ENCODE assay signal across 8 cellular contexts in the genomic region with DNA sequence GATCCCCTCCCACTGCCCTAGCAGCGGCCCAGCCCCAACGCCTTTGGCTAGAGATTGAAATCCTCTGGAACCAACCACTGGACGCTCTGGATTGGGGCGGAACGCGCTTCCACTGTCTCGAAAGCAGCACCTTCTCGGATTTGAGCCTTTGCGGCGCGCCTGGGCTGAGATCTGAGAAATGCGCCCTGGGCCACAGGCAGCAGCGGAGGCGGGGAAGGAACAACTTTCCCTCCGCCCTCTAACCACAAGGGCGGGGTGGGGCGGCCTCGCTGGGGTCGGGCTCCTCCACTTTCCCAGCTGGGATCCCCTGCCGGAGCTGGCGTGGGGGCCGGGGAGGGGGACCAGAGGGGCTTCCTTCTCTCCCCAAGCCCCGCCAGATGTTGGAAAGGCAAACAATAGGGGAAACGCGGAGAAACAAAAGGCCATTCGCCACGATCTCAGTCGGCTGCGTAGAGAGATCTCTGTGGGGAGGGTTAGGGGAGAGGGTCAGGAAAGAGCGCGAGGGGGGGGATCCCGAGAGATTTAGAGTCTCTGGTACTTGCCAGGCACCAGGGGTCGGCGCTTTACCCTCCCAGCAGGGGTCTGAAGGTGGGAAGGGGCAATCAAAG. TPM values are rescaled to one million over a fixed set of nuclear protein-coding genes. Genes with fewer than 3 reads are reported as not detected.
A peak's percentile ranks its signal among the peaks of the same experiment; 100 is the strongest.
DNase-seq lines count a peak whose midpoint lies in the region; ATAC-seq and TF ChIP-seq lines count a peak whose summit lies in the region.

No MANE protein-coding gene starts in this region.

- H3K9me3 Mint-ChIP-seq in CD4-positive, alpha-beta memory T cell = no peaks in the 10 kb centered on the region
- H3K9me3 Mint-ChIP-seq in endodermal cell = no peaks in the 10 kb centered on the region

- peaks cover 3 to 8% (median 5%) of the 10 kb centered on the region in 4 donors for H3K4me1 Mint-ChIP-seq in CD4-positive, alpha-beta memory T cell
- peaks cover 6% of the 10 kb centered on the region for H3K4me1 Mint-ChIP-seq in endodermal cell

- H2BK120ac ChIP-seq in mesenchymal stem cell (ENCODE audit: low read depth, low read length) = no peak overlapping the region

- H2BK12ac ChIP-seq in mesenchymal stem cell (ENCODE audit: low read length in 2 of 2) = peak overlapping the region in 1 of 2 experiments; percentile 54

- H3K36me3 ChIP-seq in CD4-positive, alpha-beta memory T cell (ENCODE audit: insufficient read depth, low read length) = no peaks in the 10 kb centered on the region
- H3K36me3 ChIP-seq in endodermal cell (ENCODE audit: control insufficient read depth, insufficient read depth, low read length) (no peaks in the 10 kb centered on the region), mesenchymal stem cell (ENCODE audit: control insufficient read depth in 1 of 2, insufficient read depth in 2 of 2, low read depth in 1 of 2, low read length in 2 of 2) (peaks cover 0 to 3% of the 10 kb centered on the region in 2 experiments)

- no peak overlapping the region for H2BK5ac ChIP-seq in mesenchymal stem cell (ENCODE audit: low read depth, low read length, poor library complexity, severe bottlenecking)

- CTCF ChIA-PET in CD4-positive, alpha-beta memory T cell (lab: Charles Lee; ENCODE audit: partially characterized antibody) = interaction anchor here (1.1 to 1.7 kb wide), 2 partner anchors 39 to 44 kb away, joined by 5 to 7 read pairs; a partner anchor contains a TSS

- H3K36me3 Mint-ChIP-seq in CD4-positive, alpha-beta memory T cell = no peaks in the 10 kb centered on the region
- H3K36me3 Mint-ChIP-seq in endodermal cell (ENCODE audit: low read depth) = no peaks in the 10 kb centered on the region

- peak overlapping the region in 5 of 7 donors; percentile 63 to 90 (median 71) for H3K27ac Mint-ChIP-seq in CD4-positive, alpha-beta memory T cell
- H3K27ac Mint-ChIP-seq in endodermal cell = peak overlapping the region; percentile 82

- H2BK15ac ChIP-seq in mesenchymal stem cell (ENCODE audit: low read depth, poor library complexity, severe bottlenecking) = peak overlapping the region; percentile 19

- ATAC-seq in GM21423 (IDR thresholded peaks at IDR 0.05; ENCODE audit: unreplicated experiment) = peak; percentile 54

- H3K18ac ChIP-seq in mesenchymal stem cell (ENCODE audit: low read depth in 1 of 2, low read length in 2 of 2) = peak overlapping the region in 1 of 2 experiments; percentile 84

- H4K8ac ChIP-seq in mesenchymal stem cell (ENCODE audit: low read length) = no peak overlapping the region

- peaks cover 3% of the 10 kb centered on the region for H3K4me1 ChIP-seq in CD4-positive, alpha-beta memory T cell (ENCODE audit: insufficient read depth, low read length)
- H3K4me1 ChIP-seq in endodermal cell (ENCODE audit: control insufficient read depth, insufficient read depth, low read length) = peaks cover 4% of the 10 kb centered on the region
- peaks cover 17% of the 10 kb centered on the region for H3K4me1 ChIP-seq in mesenchymal stem cell (ENCODE audit: control insufficient read depth, insufficient read depth, low read depth, low read length)

- 0% methylated on average over 8 to 34 of the region's 34 CpGs for WGBS in endodermal cell (ENCODE audit: insufficient coverage in 1 of 2, insufficient read length in 1 of 2), 2 experiments
- under 1% methylated on average over 29 of the region's 34 CpGs for WGBS in mesenchymal stem cell

- peak overlapping the region; percentile 34 for H3K27ac ChIP-seq in CD4-positive, alpha-beta memory T cell (ENCODE audit: low read depth, low read length)
- no peak overlapping the region for H3K27ac ChIP-seq in endodermal cell (ENCODE audit: low read depth, low read length)
- no peak overlapping the region for H3K27ac ChIP-seq in mesenchymal stem cell (ENCODE audit: low read length, poor library complexity, severe bottlenecking)

- H2AFZ ChIP-seq in mesenchymal stem cell (ENCODE audit: low read depth, low read length) = no peak overlapping the region

- no peaks in the 10 kb centered on the region for H3K9me3 ChIP-seq in CD4-positive, alpha-beta memory T cell (ENCODE audit: control insufficient read depth in 1 of 2, low read length in 2 of 2)
- H3K9me3 ChIP-seq in endodermal cell (ENCODE audit: control insufficient read depth, low read length) (no peaks in the 10 kb centered on the region), mesenchymal stem cell (ENCODE audit: control insufficient read depth, low read length) (no peaks in the 10 kb centered on the region)

- no peak overlapping the region for H4K91ac ChIP-seq in mesenchymal stem cell (ENCODE audit: low read length)

- peak overlapping the region; percentile 100 for H3K4me2 ChIP-seq in mesenchymal stem cell (ENCODE audit: low read length, poor library complexity, severe bottlenecking)

- peak overlapping the region; percentile 37 to 68 for H3K4me3 ChIP-seq in CD4-positive, alpha-beta memory T cell (ENCODE audit: low read length in 2 of 2)
- H3K4me3 ChIP-seq in endodermal cell (ENCODE audit: low read length) (peak overlapping the region; percentile 88), mesenchymal stem cell (ENCODE audit: insufficient read depth in 1 of 2, low read depth in 1 of 2, low read length in 2 of 2) (peak overlapping the region; percentile 35 to 80)

- H3K27me3 ChIP-seq in CD4-positive, alpha-beta memory T cell (ENCODE audit: insufficient read depth, low read length) = peaks cover 5% of the 10 kb centered on the region
- H3K27me3 ChIP-seq in endodermal cell (ENCODE audit: control insufficient read depth, insufficient read depth, low read length, poor library complexity, severe bottlenecking) (peaks cover 29% of the 10 kb centered on the region), mesenchymal stem cell (ENCODE audit: control insufficient read depth in 1 of 2, insufficient read depth in 1 of 2, low read length in 2 of 2) (peaks cover 12 to 34% of the 10 kb centered on the region in 2 experiments)

- intact Hi-C loops in CD4-positive, alpha-beta memory T cell (cut with micrococcal nuclease) = no loop called here

- H3K4me3 Mint-ChIP-seq in CD4-positive, alpha-beta memory T cell = peak overlapping the region; percentile 88 to 98 (median 92)
- peak overlapping the region; percentile 86 for H3K4me3 Mint-ChIP-seq in endodermal cell

- H3K9ac ChIP-seq in endodermal cell (ENCODE audit: extremely low read depth, low read length, poor library complexity, severe bottlenecking) (peak overlapping the region; percentile 67), mesenchymal stem cell (ENCODE audit: low read length) (peak overlapping the region; percentile 66)

- no peak overlapping the region for H3K4ac ChIP-seq in mesenchymal stem cell (ENCODE audit: low read depth in 1 of 2, low read length in 2 of 2)

- no peak overlapping the region for H2AK5ac ChIP-seq in mesenchymal stem cell (ENCODE audit: low read length, severe bottlenecking)

- no peak overlapping the region for H3K14ac ChIP-seq in mesenchymal stem cell (ENCODE audit: low read length in 2 of 2)

- no peak overlapping the region for H3K23ac ChIP-seq in mesenchymal stem cell (ENCODE audit: low read length in 2 of 2)

- DNase-seq in CD4-positive, alpha-beta memory T cell = peak; percentile 42 to 57 (median 50)
- peak; percentile 28 for DNase-seq in HuH-7 (ENCODE audit: low spot score)
- peak; percentile 18 for DNase-seq in activated CD8-positive, alpha-beta memory T cell treated with anti-CD3 and anti-CD28 coated beads, Interleukin-2, amount 50 U/mL, for 24 hours (ENCODE audit: extremely low read depth)
- DNase-seq in endodermal cell = peak; percentile 94
- DNase-seq in mesenchymal stem cell = peak; percentile 67
- DNase-seq in stimulated activated CD8-positive, alpha-beta memory T cell treated with anti-CD3 and anti-CD28 coated beads, Interleukin-15, amount 100 ng/mL, for 24 hours (ENCODE audit: low read depth) = peak; percentile 5
- DNase-seq in NCI-H1105 (lab: John Stamatoyannopoulos, UW) = no peak

- TF ChIP-seq CTCF in endodermal cell (conservative IDR thresholded peaks at IDR 0.05) = no peak

- POLR2A ChIA-PET in CD4-positive, alpha-beta memory T cell (lab: Charles Lee; ENCODE audit: partially characterized antibody) = interaction anchor here (1.5 kb wide), 1 partner anchor 44 kb away, joined by 3 read pairs; no protein-coding TSS in a partner anchor

- peaks cover 0 to 4% of the 10 kb centered on the region in 2 donors for H3K27me3 Mint-ChIP-seq in CD4-positive, alpha-beta memory T cell
- H3K27me3 Mint-ChIP-seq in endodermal cell (ENCODE audit: insufficient read depth) = peaks cover 28% of the 10 kb centered on the region

- no peaks in the 10 kb centered on the region for H3K79me1 ChIP-seq in mesenchymal stem cell (replicated peaks; ENCODE audit: low read length, poor library complexity, severe bottlenecking)

RNA-seq across cellular contexts. Expression of a gene that starts 1.2 kb away (rescaled TPM):
- total RNA-seq in CD4-positive, alpha-beta memory T cell = under 1 TPM; 0.53 to 0.64 TPM
- polyA plus RNA-seq in CD4-positive, alpha-beta memory T cell = under 1 TPM; 0.05 to 0.16 TPM
- 1 to 10 TPM; 5.6 to 6.2 TPM for total RNA-seq in endodermal cell
- 5.8 TPM for polyA plus RNA-seq in endodermal cell (2013, experiment 1 of 2)
- 6.0 TPM for polyA plus RNA-seq in endodermal cell (2013, experiment 2 of 2)
- polyA plus RNA-seq in mesenchymal stem cell (2013, experiment 1 of 2) = 0.76 TPM
- polyA plus RNA-seq in mesenchymal stem cell (2013, experiment 2 of 2) = 0.78 TPM

RNA-seq across cellular contexts. Expression of a gene that starts 4.3 kb away (rescaled TPM):
- total RNA-seq in CD4-positive, alpha-beta memory T cell = not detected
- not detected for polyA plus RNA-seq in CD4-positive, alpha-beta memory T cell
- not detected for total RNA-seq in endodermal cell
- not detected for polyA plus RNA-seq in endodermal cell (2013, experiment 1 of 2)
- polyA plus RNA-seq in endodermal cell (2013, experiment 2 of 2) = not detected
- polyA plus RNA-seq in mesenchymal stem cell (2013, experiment 1 of 2) = not detected
- not detected for polyA plus RNA-seq in mesenchymal stem cell (2013, experiment 2 of 2)

RNA-seq across cellular contexts. Expression of a gene that starts 44.9 kb away (rescaled TPM):
- total RNA-seq in CD4-positive, alpha-beta memory T cell = 10 to 100 TPM; 20.3 to 21.1 TPM
- polyA plus RNA-seq in CD4-positive, alpha-beta memory T cell = 10 to 100 TPM in 1 of 2 donors, 1 to 10 TPM in 1; 6.5 to 16.9 TPM
- 10 to 100 TPM; 19.4 to 26.4 TPM for total RNA-seq in endodermal cell
- polyA plus RNA-seq in endodermal cell (2013, experiment 1 of 2) = 30.0 TPM
- polyA plus RNA-seq in endodermal cell (2013, experiment 2 of 2) = 27.4 TPM
- polyA plus RNA-seq in mesenchymal stem cell (2013, experiment 1 of 2) = 7.2 TPM
- 7.1 TPM for polyA plus RNA-seq in mesenchymal stem cell (2013, experiment 2 of 2)

Comparison
In these comparisons a context has a peak if more than half of its experiments do, and no peak if none do; other contexts are left out.
1. RNA of a gene that starts 1.2 kb away (total RNA-seq): 5.6 to 6.2 TPM in endodermal cell; 0.53 to 0.64 TPM in CD4-positive, alpha-beta memory T cell; every median in the first group is over 4 times any median in the second.
2. Peak in every context shown above with its lines, with median percentiles within 50 percentile points of each other: H3K4me3 ChIP-seq.